8 cellular contexts compared by ENCODE assay signal in the genomic region with DNA sequence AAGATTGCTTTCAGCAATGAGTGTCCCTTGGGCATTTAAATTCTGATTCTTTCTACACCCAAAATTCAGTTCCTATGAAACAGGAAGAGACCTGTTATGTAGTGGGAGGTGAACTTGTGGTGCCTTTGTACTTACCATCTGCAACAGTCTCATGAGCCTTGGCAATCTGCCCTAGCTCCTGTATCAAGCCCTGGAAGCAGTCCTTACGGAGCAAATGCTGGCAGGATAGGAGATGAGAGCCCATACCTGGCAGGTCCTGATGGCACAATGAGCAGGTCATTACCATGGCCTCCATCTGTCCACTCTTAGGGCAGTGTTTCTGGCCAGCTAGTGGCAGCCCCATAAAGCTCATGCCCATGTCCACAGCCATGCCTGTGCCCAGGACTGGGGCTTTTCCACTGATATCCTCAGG. TPM values are rescaled to one million over a fixed set of nuclear protein-coding genes. Genes with fewer than 3 reads are reported as not detected.
DNase-seq lines count a peak whose midpoint lies in the region; ATAC-seq and TF ChIP-seq lines count a peak whose summit lies in the region.

No MANE protein-coding gene starts in this region.

- H3K27ac Mint-ChIP-seq in stimulated activated naive CD8-positive, alpha-beta T cell treated with anti-CD3 and anti-CD28 coated beads, Interleukin-15, amount 100 ng/mL, for 72 hours, result no peak overlapping the region

- no peak for ATAC-seq in HG02642 (IDR thresholded peaks at IDR 0.05; ENCODE audit: poor library complexity, unreplicated experiment)
- no peak for ATAC-seq in stimulated activated naive CD8-positive, alpha-beta T cell treated with anti-CD3 and anti-CD28 coated beads, Interleukin-15, amount 100 ng/mL, for 72 hours

- H3K4me3 Mint-ChIP-seq in stimulated activated naive CD8-positive, alpha-beta T cell treated with anti-CD3 and anti-CD28 coated beads, Interleukin-15, amount 100 ng/mL, for 72 hours, result no peak overlapping the region

- H3K4me1 ChIP-seq in osteoblast (ENCODE audit: insufficient read depth, low read length), result peaks cover 22% of the 10 kb centered on the region

- peak; percentile 28 for DNase-seq in COLO829 (ENCODE audit: low spot score)
- peak; percentile 66 for DNase-seq in NCI-H345 (lab: John Stamatoyannopoulos, UW)
- peak; percentile 34 for DNase-seq in epithelial cell of prostate (ENCODE audit: low read depth, low spot score)
- DNase-seq in osteoblast (ENCODE audit: insufficient read length, low spot score, missing footprints), result no peak
- no peak for DNase-seq in SIG-M5 (lab: John Stamatoyannopoulos, UW)
- no peak for DNase-seq in stimulated activated naive CD8-positive, alpha-beta T cell treated with anti-CD3 and anti-CD28 coated beads, Interleukin-15, amount 100 ng/mL, for 72 hours
- DNase-seq in SW480 (ENCODE audit: low spot score), result no peak

- H3K36me3 ChIP-seq in osteoblast (ENCODE audit: insufficient read depth, low read length), result no peaks in the 10 kb centered on the region

- H3K4me3 ChIP-seq in osteoblast (ENCODE audit: insufficient read depth, low read length), result no peak overlapping the region

- H4K20me1 ChIP-seq in osteoblast (ENCODE audit: insufficient read depth, low read length), result no peaks in the 10 kb centered on the region

- peak overlapping the region; percentile 2 for H2AFZ ChIP-seq in osteoblast (ENCODE audit: low read length)

- no peaks in the 10 kb centered on the region for H3K9me3 Mint-ChIP-seq in stimulated activated naive CD8-positive, alpha-beta T cell treated with anti-CD3 and anti-CD28 coated beads, Interleukin-15, amount 100 ng/mL, for 72 hours

- no peaks in the 10 kb centered on the region for H3K27me3 Mint-ChIP-seq in stimulated activated naive CD8-positive, alpha-beta T cell treated with anti-CD3 and anti-CD28 coated beads, Interleukin-15, amount 100 ng/mL, for 72 hours

- no peaks in the 10 kb centered on the region for H3K79me2 ChIP-seq in osteoblast (ENCODE audit: insufficient read depth, low read length)

- TF ChIP-seq CTCF in osteoblast (IDR thresholded peaks at IDR 0.05; ENCODE audit: extremely low read depth, low read depth, low read length), result no peak

- H3K4me1 Mint-ChIP-seq in stimulated activated naive CD8-positive, alpha-beta T cell treated with anti-CD3 and anti-CD28 coated beads, Interleukin-15, amount 100 ng/mL, for 72 hours, result no peaks in the 10 kb centered on the region

- H3K27ac ChIP-seq in epithelial cell of prostate (peak overlapping the region; percentile 80), osteoblast (ENCODE audit: low read depth, low read length) (peak overlapping the region; percentile 95)

- H3K9me3 ChIP-seq in osteoblast (ENCODE audit: low read depth, low read length), result no peaks in the 10 kb centered on the region

- peak overlapping the region; percentile 40 for H3K4me2 ChIP-seq in osteoblast (ENCODE audit: insufficient read depth, low read length)

- no peaks in the 10 kb centered on the region for H3K27me3 ChIP-seq in osteoblast (ENCODE audit: insufficient read depth, low read length)

RNA-seq across cellular contexts. Expression of gene TRIM66, which starts 10.8 kb away (rescaled TPM):
- total RNA-seq in osteoblast, result 9.0 and 10.9 TPM in 2 replicates

RNA-seq across cellular contexts. Expression of gene RPL27A, which starts 10.9 kb away (rescaled TPM):
- 710 and 869 TPM in 2 replicates for total RNA-seq in osteoblast

Comparison
In these comparisons a context has a peak if more than half of its experiments do, and no peak if none do; other contexts are left out.
1. DNase-seq: peak in COLO829 (single experiment), NCI-H345 (single experiment) and epithelial cell of prostate (single experiment); none in osteoblast (single experiment), SIG-M5 (single experiment), stimulated activated naive CD8-positive, alpha-beta T cell treated with anti-CD3 and anti-CD28 coated beads, Interleukin-15, amount 100 ng/mL, for 72 hours (0 of 2) and SW480 (single experiment).